ENCODE assay signal across 20 cellular contexts in genomic region chr15:22960126-22960525, GRCh38. TPM values are rescaled to one million over a fixed set of nuclear protein-coding genes. Genes with fewer than 3 reads are reported as not detected.
DNase-seq lines count a peak whose midpoint lies in the region; ATAC-seq and TF ChIP-seq lines count a peak whose summit lies in the region.
"Had no signal": no experiment of that assay in that cellular context is flagged by ENCODE, and none has a peak within 500 bp of the region (broad histone marks: within the 10 kb centered on the region; RNA-seq: fewer than 3 reads in every experiment).

No MANE protein-coding gene starts in this region.

- no peaks in the 10 kb centered on the region for H3K9me3 ChIP-seq in HUES64 (ENCODE audit: insufficient read depth, low read depth, low read length)
- H3K9me3 ChIP-seq in ascending aorta, result no peaks in the 10 kb centered on the region
- H3K9me3 ChIP-seq in lower lobe of right lung, result no peaks in the 10 kb centered on the region
- no peaks in the 10 kb centered on the region for H3K9me3 ChIP-seq in subcutaneous abdominal adipose tissue (ENCODE audit: control insufficient read depth in 5 of 5, low read length in 5 of 5)
- no peaks in the 10 kb centered on the region for H3K9me3 ChIP-seq in colonic mucosa
- H3K9me3 ChIP-seq: esophagus squamous epithelium, testis had no signal

- WGBS in HUES64, result 96% methylated on average over 11 of the region's 11 CpGs

- no peak for ATAC-seq in lower lobe of right lung
- no peak for ATAC-seq in GM18868 (IDR thresholded peaks at IDR 0.05; ENCODE audit: unreplicated experiment)
- ATAC-seq: stimulated activated effector memory CD8-positive, alpha-beta T cell treated with anti-CD3 and anti-CD28 coated beads, Interleukin-12 subunit alpha, Interleukin-12 subunit beta, amount 100 ng/mL, for 72 hours had no signal

- TF ChIP-seq CTCF in ascending aorta (IDR thresholded peaks at IDR 0.05), result no peak
- TF ChIP-seq CTCF in lower lobe of right lung (IDR thresholded peaks at IDR 0.05), result no peak
- TF ChIP-seq CTCF in colonic mucosa (IDR thresholded peaks at IDR 0.05), result no peak

- H3K4me3 ChIP-seq in HUES64 (ENCODE audit: low read length) (no peak overlapping the region), ascending aorta (no peak overlapping the region), lower lobe of right lung (no peak overlapping the region), subcutaneous abdominal adipose tissue (ENCODE audit: low read depth in 1 of 5, low read length in 5 of 5) (no peak overlapping the region), colonic mucosa (no peak overlapping the region)
- H3K4me3 ChIP-seq: esophagus squamous epithelium, lung, testis had no signal

- H3K36me3 ChIP-seq in HUES64 (ENCODE audit: insufficient read depth, low read length) (no peaks in the 10 kb centered on the region), ascending aorta (no peaks in the 10 kb centered on the region), lower lobe of right lung (no peaks in the 10 kb centered on the region), subcutaneous abdominal adipose tissue (ENCODE audit: control insufficient read depth in 5 of 5, insufficient read depth in 5 of 5, low read length in 5 of 5) (no peaks in the 10 kb centered on the region), colonic mucosa (no peaks in the 10 kb centered on the region)

- intact Hi-C loops in ascending aorta (cut with DNase I), result loop anchor here (10.0 kb wide), 2 partner anchors 75 to 125 kb away; partner anchors contain the start of genes NIPA2 and TUBGCP5
- intact Hi-C loops in lower lobe of right lung (cut with DNase I), result no loop called here
- intact Hi-C loops in colonic mucosa (cut with DNase I), result no loop called here

- DNase-seq in ascending aorta (ENCODE audit: low spot score in 2 of 2), result peak in 1 of 2 donors; percentile 53
- no peak for DNase-seq in lower lobe of right lung
- no peak for DNase-seq in middle frontal gyrus (ENCODE audit: extremely low spot score, low spot score)
- no peak for DNase-seq in colonic mucosa
- DNase-seq in DMS153 (lab: John Stamatoyannopoulos, UW), result no peak
- DNase-seq: activated B cell treated with CpG ODN at 0.5 μM for 24 hours; activated CD4-positive, alpha-beta T cell treated with anti-CD3 and anti-CD28 coated beads, Interleukin-2, amount 50 U/mL, for 4 hours; activated CD8-positive, alpha-beta memory T cell treated with anti-CD3 and anti-CD28 coated beads, Interleukin-2, amount 50 U/mL, for 48 hours; CD4-positive, CD25-positive, alpha-beta regulatory T cell; EL; esophagus squamous epithelium; NCI-H1417 treated with DMSO at 0.1 percent for 48 hours; NCI-H774; stimulated activated CD4-positive, alpha-beta T cell treated with anti-CD3 and anti-CD28 coated beads, Interleukin-2, amount 100 ng/mL, for 48 hours; testis had no signal

- H3K4me1 ChIP-seq in HUES64 (ENCODE audit: insufficient read depth, low read length), result 0 out of 2 replicates have a peak, but pooled peaks cover 2% of the 10 kb centered on the region
- H3K4me1 ChIP-seq in ascending aorta, result peaks cover 45 to 70% of the 10 kb centered on the region in 2 donors
- peaks cover 87% of the 10 kb centered on the region for H3K4me1 ChIP-seq in lower lobe of right lung
- peaks cover 15 to 88% (median 73%) of the 10 kb centered on the region in 5 donors for H3K4me1 ChIP-seq in subcutaneous abdominal adipose tissue (ENCODE audit: control insufficient read depth in 5 of 5, insufficient read depth in 5 of 5, low read length in 5 of 5)
- no peaks in the 10 kb centered on the region for H3K4me1 ChIP-seq in colonic mucosa

- H3K27me3 ChIP-seq in HUES64 (ENCODE audit: insufficient read depth, low read length), result no peaks in the 10 kb centered on the region; the same call in 1 of the 2 replicates
- H3K27me3 ChIP-seq in ascending aorta, result no peaks in the 10 kb centered on the region
- no peaks in the 10 kb centered on the region for H3K27me3 ChIP-seq in lower lobe of right lung (ENCODE audit: low read depth)
- H3K27me3 ChIP-seq in subcutaneous abdominal adipose tissue (ENCODE audit: control insufficient read depth in 5 of 5, insufficient read depth in 4 of 5, low read length in 5 of 5), result no peaks in the 10 kb centered on the region
- no peaks in the 10 kb centered on the region for H3K27me3 ChIP-seq in colonic mucosa
- H3K27me3 ChIP-seq: esophagus squamous epithelium, testis had no signal

- H3K9ac ChIP-seq in HUES64 (ENCODE audit: low read depth, low read length) (0 out of 2 replicates have a peak overlapping the region, but pooled peaks have one; percentile 3), subcutaneous abdominal adipose tissue (ENCODE audit: low read length in 5 of 5) (peak overlapping the region in 1 of 5 donors; percentile 33), colonic mucosa (ENCODE audit: low read depth in 2 of 2, low read length in 2 of 2) (no peak overlapping the region)

- H3K27ac ChIP-seq in HUES64 (ENCODE audit: low read depth, low read length) (no peak overlapping the region), ascending aorta (peak overlapping the region; percentile 84 to 88), lower lobe of right lung (peak overlapping the region; percentile 33), subcutaneous abdominal adipose tissue (ENCODE audit: low read depth, low read length) (peak overlapping the region; percentile 9), colonic mucosa (no peak overlapping the region)
- H3K27ac ChIP-seq: testis had no signal

RNA-seq across cellular contexts. Expression of gene CYFIP1, which starts 20.0 kb away (rescaled TPM):
- polyA plus RNA-seq in HUES64 (2013, experiment 1 of 2), result 54.7 TPM
- polyA plus RNA-seq in HUES64 (2013, experiment 2 of 2), result 59.3 TPM
- 94.7 TPM for total RNA-seq in ascending aorta
- total RNA-seq in lower lobe of right lung, result 153 TPM
- 100 to 1,000 TPM; 119 to 165 TPM for total RNA-seq in colonic mucosa

Comparison
In these comparisons a context has a peak if more than half of its experiments do, and no peak if none do; other contexts are left out.
1. H3K27ac ChIP-seq: peak in ascending aorta (2 of 2), lower lobe of right lung (single experiment) and subcutaneous abdominal adipose tissue (single experiment); none in HUES64 (single experiment) and colonic mucosa (single experiment).